8 cellular contexts compared by ENCODE assay signal in the genomic region with DNA sequence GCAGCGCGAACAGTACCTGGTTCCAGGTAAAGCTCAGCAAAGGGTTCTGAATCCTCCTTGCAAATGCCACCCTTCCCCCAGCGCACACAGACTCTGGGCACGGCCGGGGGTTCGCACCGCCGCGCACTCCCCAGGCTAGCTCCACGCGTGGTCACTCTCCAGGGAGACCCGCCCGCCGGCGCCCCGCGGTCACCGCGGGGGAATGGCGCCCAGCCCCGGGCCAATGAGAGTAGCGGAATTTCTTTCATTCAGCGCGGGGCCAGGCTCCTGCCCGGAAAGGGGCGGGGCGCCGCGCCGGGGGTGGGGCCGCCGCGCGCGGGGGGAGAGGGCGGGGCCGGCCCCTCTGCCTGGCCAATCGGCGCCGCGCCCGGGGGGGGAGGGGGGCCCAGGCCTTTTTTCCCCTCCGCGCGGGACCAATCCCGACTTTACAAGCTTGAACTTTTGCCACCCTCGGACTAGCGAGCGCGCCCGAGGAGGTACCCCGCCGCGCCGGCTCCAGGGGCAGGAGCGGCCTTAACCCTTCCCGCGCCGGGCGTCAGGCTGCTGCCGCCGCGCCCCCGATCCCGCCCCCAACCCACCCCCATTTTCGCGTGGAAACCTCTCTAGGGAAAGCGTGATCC. TPM values are rescaled to one million over a fixed set of nuclear protein-coding genes. Genes with fewer than 3 reads are reported as not detected.
A peak's percentile ranks its signal among the peaks of the same experiment; 100 is the strongest.
DNase-seq lines count a peak whose midpoint lies in the region; ATAC-seq and TF ChIP-seq lines count a peak whose summit lies in the region.

No MANE protein-coding gene starts in this region.

- TF ChIP-seq CTCF in chondrocyte (IDR thresholded peaks at IDR 0.05) = no peak

- no peaks in the 10 kb centered on the region for H3K27me3 Mint-ChIP-seq in chondrocyte (ENCODE audit: low read depth)

- no peaks in the 10 kb centered on the region for H3K36me3 Mint-ChIP-seq in chondrocyte (ENCODE audit: low read depth)

- peak overlapping the region; percentile 32 for H3K27ac Mint-ChIP-seq in chondrocyte (ENCODE audit: unreplicated experiment)

- H3K4me1 Mint-ChIP-seq in chondrocyte (ENCODE audit: low read depth) = peaks cover 29% of the 10 kb centered on the region

- ATAC-seq in GM18861 (IDR thresholded peaks at IDR 0.05; ENCODE audit: unreplicated experiment) (peak; percentile 41), HG03175 (IDR thresholded peaks at IDR 0.05; ENCODE audit: unreplicated experiment) (peak; percentile 65), left colon (peak; percentile 73)

- peak; percentile 84 for DNase-seq in A172 (ENCODE audit: low spot score)
- DNase-seq in NCI-H510A treated with DMSO at 0.1 percent for 48 hours (lab: John Stamatoyannopoulos, UW) = peak; percentile 56
- DNase-seq in activated CD4-positive, alpha-beta T cell treated with anti-CD3 and anti-CD28 coated beads for 24 hours (ENCODE audit: low read depth in 2 of 2) = peak; percentile 81 to 83
- peak; percentile 98 for DNase-seq in chondrocyte (ENCODE audit: low spot score)
- DNase-seq in left colon = peak; percentile 95
- DNase-seq in stimulated activated CD4-positive, alpha-beta T cell treated with anti-CD3 and anti-CD28 coated beads, Interleukin-1b, Interleukin-23, amount 100 ng/mL, for 24 hours (ENCODE audit: low read depth in 4 of 4, low spot score in 1 of 4) = peak; percentile 60 to 91 (median 70)

- H3K4me3 Mint-ChIP-seq in chondrocyte (ENCODE audit: unreplicated experiment) = peak overlapping the region; percentile 88

- intact Hi-C loops in left colon (cut with DNase I, micrococcal nuclease) = no loop called here

- no peaks in the 10 kb centered on the region for H3K9me3 Mint-ChIP-seq in chondrocyte (ENCODE audit: low read depth)

RNA-seq across cellular contexts. Expression of a gene that starts 1.1 kb away (rescaled TPM):
- 20.8 and 37.9 TPM in 2 replicates for total RNA-seq in A172 (2014; rRNA removed; shearing (Covaris generic))
- 5.2 to 29.0 TPM (median 6.6 TPM) in 3 replicates for total RNA-seq in chondrocyte
- 10 to 100 TPM in 1 of 2 donors, 1 to 10 TPM in 1; 9.6 to 11.2 TPM for total RNA-seq in left colon

Comparison
In these comparisons a context has a peak if more than half of its experiments do, and no peak if none do; other contexts are left out.
1. Peak in every context shown above with its lines: DNase-seq and ATAC-seq.